Comparison of ENCODE assay signal across 8 cellular contexts in genomic region chr12:25250744-25251730, GRCh38. TPM values are rescaled to one million over a fixed set of nuclear protein-coding genes. Genes with fewer than 3 reads are reported as not detected.
DNase-seq lines count a peak whose midpoint lies in the region; ATAC-seq and TF ChIP-seq lines count a peak whose summit lies in the region.

Gene KRAS (minus strand): TSS chr12:25250929.

- peak within 1 kb of the TSS; percentile 93 for H2AK9ac ChIP-seq in IMR-90 (replicated peaks; ENCODE audit: low read depth, low read length, poor library complexity)

- 1% methylated on average over 14 of the region's 105 CpGs; no CpG with 5 or more reads in 1 of the 2 experiments for whole genome bisulfite sequencing in IMR-90 (ENCODE audit: extremely low coverage in 2 of 2, insufficient read length in 1 of 2), 2 experiments

- H4K20me1 ChIP-seq in IMR-90 (ENCODE audit: insufficient read depth, low read length) (peaks cover 16% of the 10 kb centered on the region; the same call in 1 of the 2 replicates), OCI-LY7 (ENCODE audit: insufficient read depth, low read length) (peaks cover 7% of the 10 kb centered on the region; the same call in 1 of the 2 replicates)

- peak within 1 kb of the TSS; percentile 98 for H3K23ac ChIP-seq in IMR-90 (ENCODE audit: low read depth, low read length)

- H3K4me1 ChIP-seq in IMR-90 (ENCODE audit: control insufficient read depth, insufficient read depth, low read length) (peaks cover 5% of the 10 kb centered on the region; the same call in 1 of the 2 replicates), OCI-LY7 (ENCODE audit: insufficient read depth, low read length, poor library complexity, severe bottlenecking) (peaks cover 56% of the 10 kb centered on the region), mononuclear cell (ENCODE audit: insufficient read depth, low read length) (peaks cover 31% of the 10 kb centered on the region)

- BruUV-seq in IMR-90 (replicated peaks; lab: Mats Ljungman, UMichigan) (no TSS peak), OCI-LY7 (replicated peaks; lab: Mats Ljungman, UMichigan) (TSS peak; percentile 65)

- peak within 1 kb of the TSS; percentile 97 for H3K14ac ChIP-seq in IMR-90 (replicated peaks; ENCODE audit: low read depth, low read length)

- no peaks in the 10 kb centered on the region for H3K9me1 ChIP-seq in IMR-90 (ENCODE audit: insufficient read depth, low read length)

- peaks cover 0 to 25% of the 10 kb centered on the region in 2 experiments; a peak in 2 of 4 replicates for H3K79me1 ChIP-seq in IMR-90 (ENCODE audit: low read depth in 1 of 2, low read length in 2 of 2)

- CTCF ChIA-PET in IMR-90 (lab: Yijun Ruan, JAX) (interaction anchor here (0.6 to 1.0 kb wide), 2 partner anchors 38 to 136 kb away, joined by 3 to 5 read pairs; no protein-coding TSS in a partner anchor), OCI-LY7 (lab: Charles Lee; ENCODE audit: unreplicated experiment) (no interaction called here)

- H3K18ac ChIP-seq in IMR-90 (ENCODE audit: low read depth, low read length) = peak within 1 kb of the TSS; percentile 92

- peak within 1 kb of the TSS; percentile 93 for H3K4me2 ChIP-seq in IMR-90 (ENCODE audit: low read depth, low read length)
- peak within 1 kb of the TSS; percentile 96 for H3K4me2 ChIP-seq in OCI-LY7 (ENCODE audit: low read length)

- peak within 1 kb of the TSS; percentile 42 to 80; a peak in 3 of 4 replicates for H4K8ac ChIP-seq in IMR-90 (ENCODE audit: low read depth in 2 of 2, low read length in 2 of 2)

- H2BK15ac ChIP-seq in IMR-90 (ENCODE audit: low read depth, low read length) = peak within 1 kb of the TSS; percentile 16; the same call in 1 of the 3 replicates

- intact Hi-C loops in IMR-90 (cut with micrococcal nuclease) = no loop called here
- intact Hi-C loops in OCI-LY7 (cut with micrococcal nuclease; ENCODE audit: unreplicated experiment) = loop anchor here (2.0 to 5.0 kb wide), 4 partner anchors 72 to 1581 kb away; partner anchors contain the start of genes BCAT1 and ITPR2

- TF ChIP-seq CTCF in IMR-90 (conservative IDR thresholded peaks at IDR 0.05; ENCODE audit: low read depth, low read length) (no peak), OCI-LY7 (conservative IDR thresholded peaks at IDR 0.05; ENCODE audit: low read length) (no peak), epithelial cell of esophagus (IDR thresholded peaks at IDR 0.05; ENCODE audit: insufficient read depth, low read depth, low read length, missing control alignments) (no peak)

- POLR2A ChIA-PET in IMR-90 (lab: Charles Lee; ENCODE audit: unreplicated experiment) = no interaction called here
- POLR2A ChIA-PET in OCI-LY7 (lab: Charles Lee) = interaction anchor here (0.6 to 3.4 kb wide), 10 partner anchors 10 to 236 kb away, joined by 4 to 21 read pairs (median 5); no protein-coding TSS in a partner anchor

- 0 out of 2 replicates have a peak, but pooled peaks have one; percentile 6 for TF ChIP-seq RAD21 in IMR-90 (IDR thresholded peaks at IDR 0.05; ENCODE audit: low read length)

- peak; percentile 72 for TF ChIP-seq POLR2A in IMR-90 (IDR thresholded peaks at IDR 0.05; ENCODE audit: low read depth, low read length)

- H3K27ac ChIP-seq in IMR-90 (ENCODE audit: insufficient read depth, low read length) (peak within 1 kb of the TSS; percentile 94), OCI-LY7 (ENCODE audit: low read depth, low read length, poor library complexity, severe bottlenecking) (peak within 1 kb of the TSS; percentile 55)

- H3K79me2 ChIP-seq in OCI-LY7 (ENCODE audit: insufficient read depth, low read depth, low read length) = peaks cover 40% of the 10 kb centered on the region

- peak within 1 kb of the TSS; percentile 91 for H3K4ac ChIP-seq in IMR-90 (ENCODE audit: low read depth, low read length)

- ATAC-seq in GM21529 (IDR thresholded peaks at IDR 0.05; ENCODE audit: unreplicated experiment) (peak; percentile 72), IMR-90 (ENCODE audit: low read depth) (peak; percentile 95)

- dilution Hi-C loops in IMR-90 (cut with HindIII; ENCODE audit: low sequenced_read_pairs, unreplicated experiment) = no loop called here

- H2AFZ ChIP-seq in IMR-90 (replicated peaks; ENCODE audit: low read length, poor library complexity) (peak within 1 kb of the TSS; percentile 92), OCI-LY7 (ENCODE audit: low read length) (peak within 1 kb of the TSS; percentile 97)

- peak within 1 kb of the TSS; percentile 24; the same call in 1 of the 2 replicates for H2BK120ac ChIP-seq in IMR-90 (ENCODE audit: low read depth, low read length)

- DNase-seq in DMS 273 treated with DMSO at 0.1 percent for 48 hours (lab: John Stamatoyannopoulos, UW) (peak; percentile 62), IMR-90 (peak; percentile 98), OCI-LY7 (ENCODE audit: low spot score) (peak; percentile 97), activated T-cell treated with anti-CD3 and anti-CD28 coated beads for 24 hours (ENCODE audit: low read depth) (peak; percentile 80), epithelial cell of esophagus (ENCODE audit: low read depth) (peak; percentile 98)
- DNase-seq in stimulated activated CD8-positive, alpha-beta memory T cell treated with anti-CD3 and anti-CD28 coated beads, Interleukin-2, amount 100 ng/mL, for 48 hours (ENCODE audit: low read depth in 2 of 2) = peak; percentile 82 to 83

- in situ Hi-C loops in IMR-90 (cut with MboI; ENCODE audit: low sequenced_read_pairs) = no loop called here

- peak within 1 kb of the TSS; percentile 78 for H2BK5ac ChIP-seq in IMR-90 (ENCODE audit: low read depth, low read length, poor library complexity, severe bottlenecking)

- H3K56ac ChIP-seq in IMR-90 (ENCODE audit: extremely low read depth, insufficient read depth, low read length) = peak within 1 kb of the TSS; percentile 80; the same call in 1 of the 2 replicates

- H2AK5ac ChIP-seq in IMR-90 (ENCODE audit: low read depth, low read length) = peak within 1 kb of the TSS; percentile 90

- H3K9ac ChIP-seq in IMR-90 (ENCODE audit: low read depth, low read length) = peak within 1 kb of the TSS; percentile 100

- no peaks in the 10 kb centered on the region for H3K27me3 ChIP-seq in IMR-90 (ENCODE audit: control insufficient read depth, insufficient read depth, low read length)
- H3K27me3 ChIP-seq in mononuclear cell (ENCODE audit: insufficient read depth, low read length) = no peaks in the 10 kb centered on the region

- peak within 1 kb of the TSS; percentile 62 for H4K91ac ChIP-seq in IMR-90 (ENCODE audit: insufficient read depth, low read depth, low read length)

- H3K9me2 ChIP-seq in OCI-LY7 (ENCODE audit: insufficient read depth, low read length) = no peaks in the 10 kb centered on the region

- H2BK20ac ChIP-seq in IMR-90 (ENCODE audit: low read depth, low read length) = no peak within 1 kb of the TSS

- peak within 1 kb of the TSS; percentile 69 for H4K5ac ChIP-seq in IMR-90 (ENCODE audit: low read depth, low read length)

- H3K4me3 ChIP-seq in IMR-90 (ENCODE audit: insufficient read depth, low read depth, low read length) (peak within 1 kb of the TSS; percentile 95), OCI-LY7 (ENCODE audit: low read depth, low read length, poor library complexity, severe bottlenecking) (peak within 1 kb of the TSS; percentile 99), epithelial cell of esophagus (ENCODE audit: low read length) (peak within 1 kb of the TSS; percentile 87), mononuclear cell (ENCODE audit: low read length) (peak within 1 kb of the TSS; percentile 62)

- H3K36me3 ChIP-seq in IMR-90 (ENCODE audit: control insufficient read depth, insufficient read depth, low read length) (no peaks in the 10 kb centered on the region), OCI-LY7 (ENCODE audit: insufficient read depth, low read length) (peaks cover 16% of the 10 kb centered on the region)

- no peaks in the 10 kb centered on the region for H3K9me3 ChIP-seq in IMR-90 (ENCODE audit: control insufficient read depth, insufficient read depth, low read length)
- no peaks in the 10 kb centered on the region for H3K9me3 ChIP-seq in OCI-LY7 (ENCODE audit: low read length)
- H3K9me3 ChIP-seq in mononuclear cell (ENCODE audit: low read depth, low read length) = no peaks in the 10 kb centered on the region

TF ChIP-seq in IMR-90, 13 proteins besides CTCF, POLR2A, EP300 and RAD21 (continues in another document):
- TF ChIP-seq BHLHE40 (IDR thresholded peaks at IDR 0.05; ENCODE audit: low read depth, low read length) (0 out of 2 replicates have a peak, but pooled peaks have one; percentile 33), CHD1 (IDR thresholded peaks at IDR 0.05; ENCODE audit: low read depth, low read length) (no peak), CEBPB (IDR thresholded peaks at IDR 0.05; ENCODE audit: low read depth, low read length) (no peak), RFX5 (IDR thresholded peaks at IDR 0.05; ENCODE audit: low read depth, low read length) (no peak), RCOR1 (IDR thresholded peaks at IDR 0.05; ENCODE audit: insufficient replicate concordance, low read length) (no peak), SMC3 (IDR thresholded peaks at IDR 0.05; ENCODE audit: low read depth, low read length) (0 out of 2 replicates have a peak, but pooled peaks have one; percentile 26), MAZ (IDR thresholded peaks at IDR 0.05; ENCODE audit: borderline replicate concordance, low read depth, low read length) (peak; percentile 97), USF2 (IDR thresholded peaks at IDR 0.05; ENCODE audit: low read depth, low read length) (no peak), ELK1 (IDR thresholded peaks at IDR 0.05; ENCODE audit: borderline replicate concordance, low read depth, low read length) (no peak)

RNA-seq across cellular contexts. Expression of gene KRAS, which starts in this region (rescaled TPM):
- 9.3 and 20.0 TPM in 2 replicates for total RNA-seq in IMR-90 (2012; rRNA removed)
- 8.1 and 10.7 TPM in 2 replicates for polyA plus RNA-seq in IMR-90 (2012; rRNA removed)
- 2.6 and 3.5 TPM in 2 replicates for polyA plus RNA-seq in IMR-90 (2012; cell fraction: cytosol; rRNA removed)
- 1.7 and 7.4 TPM in 2 replicates for polyA plus RNA-seq in IMR-90 (2012; cell fraction: nucleus; rRNA removed; ENCODE audit: low replicate concordance)
- total RNA-seq in OCI-LY7 (2014; rRNA removed; shearing (Covaris generic)) = 8.6 and 14.7 TPM in 2 replicates
- total RNA-seq in OCI-LY7 (2022) = 33.2 and 39.1 TPM in 2 replicates
- total RNA-seq in mononuclear cell = 37.6 TPM

Comparison
In these comparisons a context has a peak if more than half of its experiments do, and no peak if none do; other contexts are left out.
1. Peak in every context shown above with its lines: DNase-seq, ATAC-seq, H3K4me3 ChIP-seq and H3K27ac ChIP-seq.